Comparison of ENCODE assay signal across 27 cellular contexts in genomic region chr4:174654634-174655033, GRCh38.
"Had no signal": no experiment of that assay in that cellular context is flagged by ENCODE, and none has a peak within 500 bp of the region (broad histone marks: within the 10 kb centered on the region; RNA-seq: fewer than 3 reads in every experiment).

No MANE protein-coding gene starts in this region.

- H3K9me3 ChIP-seq: left ventricle myocardium inferior, mucosa of descending colon, pancreas, prostate gland, sigmoid colon, spleen, suprapubic skin, thoracic aorta, tibial artery, upper lobe of right lung had no signal

- H3K4me1 Mint-ChIP-seq: memory B cell; naive thymus-derived CD4-positive, alpha-beta T cell; stimulated activated effector memory CD8-positive, alpha-beta T cell treated with anti-CD3 and anti-CD28 coated beads, Interleukin-12 subunit alpha, Interleukin-12 subunit beta, amount 100 ng/mL, for 72 hours had no signal

- H3K36me3 Mint-ChIP-seq: memory B cell; naive thymus-derived CD4-positive, alpha-beta T cell; natural killer cell treated with Interleukin-12 subunit alpha and Interleukin-12 subunit beta and Interleukin-15 and Interleukin-18, amount 100 ng/mL, for 72 hours; stimulated activated effector memory CD8-positive, alpha-beta T cell treated with anti-CD3 and anti-CD28 coated beads, Interleukin-12 subunit alpha, Interleukin-12 subunit beta, amount 100 ng/mL, for 72 hours had no signal

- H3K27me3 ChIP-seq: pancreas, sigmoid colon, spleen, suprapubic skin, tibial artery, upper lobe of right lung had no signal

- ATAC-seq: mucosa of descending colon; naive thymus-derived CD4-positive, alpha-beta T cell; natural killer cell treated with Interleukin-12 subunit alpha and Interleukin-12 subunit beta and Interleukin-15 and Interleukin-18, amount 100 ng/mL, for 72 hours; pancreas; right cardiac atrium; stimulated activated effector memory CD8-positive, alpha-beta T cell treated with anti-CD3 and anti-CD28 coated beads, Interleukin-12 subunit alpha, Interleukin-12 subunit beta, amount 100 ng/mL, for 72 hours; upper lobe of right lung had no signal

- FAIRE-seq: pancreas, small intestine, urothelium cell line had no signal

- H3K36me3 ChIP-seq: left ventricle myocardium inferior, pancreas, prostate gland, sigmoid colon, spleen, suprapubic skin, thoracic aorta, tibial artery, upper lobe of right lung had no signal

- H3K9me3 Mint-ChIP-seq: memory B cell; natural killer cell treated with Interleukin-12 subunit alpha and Interleukin-12 subunit beta and Interleukin-15 and Interleukin-18, amount 100 ng/mL, for 72 hours; stimulated activated effector memory CD8-positive, alpha-beta T cell treated with anti-CD3 and anti-CD28 coated beads, Interleukin-12 subunit alpha, Interleukin-12 subunit beta, amount 100 ng/mL, for 72 hours; stimulated activated naive CD8-positive, alpha-beta T cell treated with anti-CD3 and anti-CD28 coated beads, Interleukin-15, Interleukin-2, amounts not matched to agents 100 ng/mL and 50 ng/mL, for 24 hours had no signal

- H3K27ac Mint-ChIP-seq: memory B cell; naive thymus-derived CD4-positive, alpha-beta T cell; natural killer cell treated with Interleukin-12 subunit alpha and Interleukin-12 subunit beta and Interleukin-15 and Interleukin-18, amount 100 ng/mL, for 72 hours; stimulated activated effector memory CD8-positive, alpha-beta T cell treated with anti-CD3 and anti-CD28 coated beads, Interleukin-12 subunit alpha, Interleukin-12 subunit beta, amount 100 ng/mL, for 72 hours; stimulated activated naive CD8-positive, alpha-beta T cell treated with anti-CD3 and anti-CD28 coated beads, Interleukin-15, Interleukin-2, amounts not matched to agents 100 ng/mL and 50 ng/mL, for 24 hours had no signal

- H3K27ac ChIP-seq: left ventricle myocardium inferior, pancreas, prostate gland, sigmoid colon, spleen, suprapubic skin, thoracic aorta, tibial artery, upper lobe of right lung had no signal

- H3K27me3 Mint-ChIP-seq: memory B cell; naive thymus-derived CD4-positive, alpha-beta T cell; stimulated activated naive CD8-positive, alpha-beta T cell treated with anti-CD3 and anti-CD28 coated beads, Interleukin-15, Interleukin-2, amounts not matched to agents 100 ng/mL and 50 ng/mL, for 24 hours had no signal

- H3K4me3 ChIP-seq: left ventricle myocardium inferior, lung, mucosa of descending colon, pancreas, prostate gland, sigmoid colon, spleen, suprapubic skin, thoracic aorta, tibial artery, upper lobe of right lung had no signal

- H3K4me3 Mint-ChIP-seq: memory B cell; naive thymus-derived CD4-positive, alpha-beta T cell; natural killer cell treated with Interleukin-12 subunit alpha and Interleukin-12 subunit beta and Interleukin-15 and Interleukin-18, amount 100 ng/mL, for 72 hours; stimulated activated effector memory CD8-positive, alpha-beta T cell treated with anti-CD3 and anti-CD28 coated beads, Interleukin-12 subunit alpha, Interleukin-12 subunit beta, amount 100 ng/mL, for 72 hours; stimulated activated naive CD8-positive, alpha-beta T cell treated with anti-CD3 and anti-CD28 coated beads, Interleukin-15, Interleukin-2, amounts not matched to agents 100 ng/mL and 50 ng/mL, for 24 hours had no signal

- H3K4me1 ChIP-seq: left ventricle myocardium inferior, pancreas, prostate gland, sigmoid colon, spleen, suprapubic skin, tibial artery, upper lobe of right lung had no signal

- DNase-seq: islet precursor cell; left ventricle myocardium inferior; midbrain; mucosa of descending colon; naive thymus-derived CD4-positive, alpha-beta T cell; nucleus accumbens; pancreas; posterior cingulate gyrus; retina; right cardiac atrium; sigmoid colon; small intestine; spleen; stimulated activated CD4-positive, alpha-beta T cell treated with anti-CD3 and anti-CD28 coated beads, Interleukin-4, amount 100 ng/mL, for 24 hours; stimulated activated naive CD4-positive, alpha-beta T cell; tibial artery; trophoblast cell; upper lobe of right lung had no signal
